In the genomic region with DNA sequence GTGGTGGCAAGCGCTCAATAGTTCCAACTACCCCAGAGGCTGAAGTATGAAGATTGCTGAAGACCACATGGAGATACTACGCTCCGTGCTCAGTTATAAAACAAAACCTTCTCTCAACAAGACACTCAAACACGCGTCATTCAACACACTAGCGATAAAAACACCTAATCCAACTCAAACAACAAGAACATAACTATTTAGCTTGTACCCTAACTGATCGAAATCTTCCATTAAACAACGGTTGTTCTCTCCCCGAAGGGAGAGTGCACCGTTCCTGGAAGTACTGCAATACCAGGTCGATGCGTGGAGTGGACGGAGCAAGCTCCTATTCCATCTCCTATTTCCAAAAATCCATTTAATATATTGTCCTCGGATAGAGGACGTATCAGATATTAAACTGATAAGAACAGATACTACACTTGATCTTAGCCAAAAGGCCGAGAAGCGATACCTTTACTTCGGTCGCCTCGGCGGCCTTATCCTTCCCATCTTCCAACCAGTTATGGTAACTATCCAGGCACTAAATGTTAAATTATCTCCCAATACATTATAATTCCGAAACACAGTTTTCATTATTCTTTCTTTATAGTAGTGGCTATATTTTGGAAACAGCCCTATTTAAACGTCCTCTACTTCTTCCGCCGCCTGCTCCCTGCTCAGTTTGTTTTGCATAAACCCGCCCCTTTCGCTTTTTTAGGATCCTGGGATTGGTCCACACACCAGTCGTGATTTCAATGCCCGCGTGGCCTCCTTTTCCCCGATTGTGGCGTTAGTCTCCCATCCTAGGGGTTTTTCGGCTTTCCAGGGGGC, we compare ENCODE assay signal across 8 cellular contexts. TPM values are rescaled to one million over a fixed set of nuclear protein-coding genes. Genes with fewer than 3 reads are reported as not detected.
DNase-seq lines count a peak whose midpoint lies in the region; ATAC-seq and TF ChIP-seq lines count a peak whose summit lies in the region.

No MANE protein-coding gene starts in this region.

- peaks cover 0 to 10% of the 10 kb centered on the region in 2 donors for H3K36me3 ChIP-seq in duodenal mucosa (ENCODE audit: control insufficient read depth in 1 of 2, insufficient read depth in 2 of 2, low read length in 2 of 2)
- H3K36me3 ChIP-seq in liver (ENCODE audit: control insufficient read depth in 4 of 4, insufficient read depth in 3 of 4, low read depth in 1 of 4, low read length in 3 of 4): no peaks in the 10 kb centered on the region

- H3K9me3 ChIP-seq in duodenal mucosa (ENCODE audit: control insufficient read depth in 1 of 2, low read length in 2 of 2): no peaks in the 10 kb centered on the region
- H3K9me3 ChIP-seq in liver (ENCODE audit: control insufficient read depth in 4 of 4, low read length in 3 of 4): no peaks in the 10 kb centered on the region

- CTCF ChIA-PET in activated CD4-positive, alpha-beta T cell treated with anti-CD3 and anti-CD28 coated beads, Interleukin-2, amount 10 ng/mL, durations not matched to agents 7 days and 5 days (lab: Charles Lee): interaction anchor here (0.7 to 2.7 kb wide), 9 partner anchors 10 to 63 kb away, joined by 3 to 18 read pairs (median 4); a partner anchor contains a TSS

- H3K27ac ChIP-seq in C4-2B (peak overlapping the region; percentile 93), duodenal mucosa (ENCODE audit: low read depth, low read length) (peak overlapping the region; percentile 94), liver (ENCODE audit: low read depth in 1 of 2, low read length in 2 of 2) (peak overlapping the region; percentile 99)

- H3K4me1 ChIP-seq in duodenal mucosa (ENCODE audit: control insufficient read depth in 1 of 2, insufficient read depth in 2 of 2, low read length in 2 of 2): peaks cover 13 to 23% of the 10 kb centered on the region in 2 donors
- peaks cover 0 to 27% (median 20%) of the 10 kb centered on the region in 4 donors for H3K4me1 ChIP-seq in liver (ENCODE audit: control insufficient read depth in 4 of 4, insufficient read depth in 4 of 4, low read length in 3 of 4)

- TF ChIP-seq RAD21 in liver (IDR thresholded peaks at IDR 0.05): peak; percentile 33 to 39

- POLR2A ChIA-PET in activated CD4-positive, alpha-beta T cell treated with anti-CD3 and anti-CD28 coated beads, Interleukin-2, amount 10 ng/mL, durations not matched to agents 7 days and 5 days (lab: Charles Lee): interaction anchor here (0.6 to 3.0 kb wide), 28 partner anchors 9 to 1403 kb away, joined by 3 to 58 read pairs (median 5); a partner anchor contains a TSS

- no peaks in the 10 kb centered on the region for H3K9me3 Mint-ChIP-seq in activated CD4-positive, alpha-beta T cell treated with anti-CD3 and anti-CD28 coated beads, Interleukin-2, amount 10 ng/mL, durations not matched to agents 7 days and 5 days

- H3K4me3 ChIP-seq in duodenal mucosa (ENCODE audit: low read depth in 1 of 2, low read length in 2 of 2) (peak overlapping the region; percentile 97 to 99), liver (ENCODE audit: low read depth in 1 of 3, low read length in 3 of 3) (peak overlapping the region; percentile 59 to 72 (median 71))

- H3K9ac ChIP-seq in duodenal mucosa (ENCODE audit: low read depth in 1 of 2, low read length in 2 of 2) (peak overlapping the region; percentile 89 to 93), liver (ENCODE audit: low read depth in 1 of 2, low read length in 2 of 2) (peak overlapping the region; percentile 94 to 96)

- H3K4me3 Mint-ChIP-seq in activated CD4-positive, alpha-beta T cell treated with anti-CD3 and anti-CD28 coated beads, Interleukin-2, amount 10 ng/mL, durations not matched to agents 7 days and 5 days: no peak overlapping the region

- H3K27me3 ChIP-seq in duodenal mucosa (ENCODE audit: control insufficient read depth in 1 of 2, insufficient read depth in 2 of 2, low read length in 2 of 2) (no peaks in the 10 kb centered on the region), liver (ENCODE audit: control insufficient read depth in 4 of 4, insufficient read depth in 4 of 4, low read length in 3 of 4) (no peaks in the 10 kb centered on the region)

- no peak for TF ChIP-seq CTCF in C4-2B (conservative IDR thresholded peaks at IDR 0.05)
- peak; percentile 2 for TF ChIP-seq CTCF in liver (IDR thresholded peaks at IDR 0.05; ENCODE audit: low read depth, low read length, missing input control)

- H3K27me3 Mint-ChIP-seq in activated CD4-positive, alpha-beta T cell treated with anti-CD3 and anti-CD28 coated beads, Interleukin-2, amount 10 ng/mL, durations not matched to agents 7 days and 5 days: no peaks in the 10 kb centered on the region

- no peak overlapping the region for H3K27ac Mint-ChIP-seq in activated CD4-positive, alpha-beta T cell treated with anti-CD3 and anti-CD28 coated beads, Interleukin-2, amount 10 ng/mL, durations not matched to agents 7 days and 5 days

- H3K36me3 Mint-ChIP-seq in activated CD4-positive, alpha-beta T cell treated with anti-CD3 and anti-CD28 coated beads, Interleukin-2, amount 10 ng/mL, durations not matched to agents 7 days and 5 days (ENCODE audit: low read depth): peaks cover 10% of the 10 kb centered on the region

- H3K4me1 Mint-ChIP-seq in activated CD4-positive, alpha-beta T cell treated with anti-CD3 and anti-CD28 coated beads, Interleukin-2, amount 10 ng/mL, durations not matched to agents 7 days and 5 days: peaks cover 16% of the 10 kb centered on the region

- WGBS in liver: under 1% methylated on average over 33 of the region's 33 CpGs

- ATAC-seq in GM19324 (IDR thresholded peaks at IDR 0.05; ENCODE audit: low FRiP score, unreplicated experiment) (peak; percentile 44), HG03457 (IDR thresholded peaks at IDR 0.05; ENCODE audit: unreplicated experiment) (peak; percentile 49)

- DNase-seq in NCI-H524 treated with DMSO at 0.1 percent for 48 hours (lab: John Stamatoyannopoulos, UW): peak; percentile 99
- DNase-seq in activated CD4-positive, alpha-beta T cell treated with anti-CD3 and anti-CD28 coated beads, Interleukin-2, amount 10 ng/mL, durations not matched to agents 7 days and 5 days: peak; percentile 93
- peak; percentile 61 to 85 for DNase-seq in stimulated activated CD4-positive, alpha-beta T cell treated with anti-CD3 and anti-CD28 coated beads, Interleukin-4, amount 100 ng/mL, for 4 hours

TF ChIP-seq in liver, 16 proteins besides CTCF, POLR2A, EP300 and RAD21 (continues in another document):
- TF ChIP-seq, protein P1, sequence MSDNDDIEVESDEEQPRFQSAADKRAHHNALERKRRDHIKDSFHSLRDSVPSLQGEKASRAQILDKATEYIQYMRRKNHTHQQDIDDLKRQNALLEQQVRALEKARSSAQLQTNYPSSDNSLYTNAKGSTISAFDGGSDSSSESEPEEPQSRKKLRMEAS (IDR thresholded peaks at IDR 0.05): peak; percentile 77
- TF ChIP-seq NR2F2 (IDR thresholded peaks at IDR 0.05): peak; percentile 84
- peak; percentile 59 to 72 for TF ChIP-seq EGR1 (IDR thresholded peaks at IDR 0.05; ENCODE audit: low read depth in 2 of 2)
- TF ChIP-seq, protein P2, sequence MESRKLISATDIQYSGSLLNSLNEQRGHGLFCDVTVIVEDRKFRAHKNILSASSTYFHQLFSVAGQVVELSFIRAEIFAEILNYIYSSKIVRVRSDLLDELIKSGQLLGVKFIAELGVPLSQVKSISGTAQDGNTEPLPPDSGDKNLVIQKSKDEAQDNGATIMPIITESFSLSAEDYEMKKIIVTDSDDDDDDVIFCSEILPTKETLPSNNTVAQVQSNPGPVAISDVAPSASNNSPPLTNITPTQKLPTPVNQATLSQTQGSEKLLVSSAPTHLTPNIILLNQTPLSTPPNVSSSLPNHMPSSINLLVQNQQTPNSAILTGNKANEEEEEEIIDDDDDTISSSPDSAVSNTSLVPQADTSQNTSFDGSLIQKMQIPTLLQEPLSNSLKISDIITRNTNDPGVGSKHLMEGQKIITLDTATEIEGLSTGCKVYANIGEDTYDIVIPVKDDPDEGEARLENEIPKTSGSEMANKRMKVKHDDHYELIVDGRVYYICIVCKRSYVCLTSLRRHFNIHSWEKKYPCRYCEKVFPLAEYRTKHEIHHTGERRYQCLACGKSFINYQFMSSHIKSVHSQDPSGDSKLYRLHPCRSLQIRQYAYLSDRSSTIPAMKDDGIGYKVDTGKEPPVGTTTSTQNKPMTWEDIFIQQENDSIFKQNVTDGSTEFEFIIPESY (IDR thresholded peaks at IDR 0.05): peak; percentile 96
- TF ChIP-seq FOXA1 (IDR thresholded peaks at IDR 0.05): peak; percentile 62
- peak; percentile 69 to 74 for TF ChIP-seq JUND (IDR thresholded peaks at IDR 0.05)
- TF ChIP-seq YY1 (IDR thresholded peaks at IDR 0.05): peak; percentile 96
- TF ChIP-seq HNF4G (IDR thresholded peaks at IDR 0.05): peak; percentile 39
- TF ChIP-seq, protein P3, sequence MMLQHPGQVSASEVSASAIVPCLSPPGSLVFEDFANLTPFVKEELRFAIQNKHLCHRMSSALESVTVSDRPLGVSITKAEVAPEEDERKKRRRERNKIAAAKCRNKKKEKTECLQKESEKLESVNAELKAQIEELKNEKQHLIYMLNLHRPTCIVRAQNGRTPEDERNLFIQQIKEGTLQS (IDR thresholded peaks at IDR 0.05): peak; percentile 87
- TF ChIP-seq FOXA2 (IDR thresholded peaks at IDR 0.05): no peak
- peak; percentile 97 for TF ChIP-seq SP1 (IDR thresholded peaks at IDR 0.05)
- TF ChIP-seq GABPA (IDR thresholded peaks at IDR 0.05 in 1 of 2, conservative IDR thresholded peaks at IDR 0.05 in 1 of 2): peak; percentile 35 to 73

RNA-seq across cellular contexts. Expression of a gene that starts 2.2 kb away (rescaled TPM):
- 10 to 100 TPM; 53.8 to 60.4 TPM for total RNA-seq in activated CD4-positive, alpha-beta T cell treated with anti-CD3 and anti-CD28 coated beads, Interleukin-2, amount 10 ng/mL, durations not matched to agents 7 days and 5 days
- total RNA-seq in liver: 10 to 100 TPM; 17.1 to 21.5 TPM
- polyA plus RNA-seq in liver: 10 to 100 TPM; 19.6 to 22.5 TPM

RNA-seq across cellular contexts. Expression of a gene that starts 8.9 kb away (rescaled TPM):
- total RNA-seq in activated CD4-positive, alpha-beta T cell treated with anti-CD3 and anti-CD28 coated beads, Interleukin-2, amount 10 ng/mL, durations not matched to agents 7 days and 5 days: under 1 TPM in 1 of 2 experiments, not detected in 1; 0.48 TPM
- not detected for total RNA-seq in liver
- polyA plus RNA-seq in liver: 1 to 10 TPM in 1 of 2 donors, not detected in 1; 1.6 TPM

RNA-seq across cellular contexts. Expression of a gene that starts 9.7 kb away (rescaled TPM):
- total RNA-seq in activated CD4-positive, alpha-beta T cell treated with anti-CD3 and anti-CD28 coated beads, Interleukin-2, amount 10 ng/mL, durations not matched to agents 7 days and 5 days: 10 to 100 TPM; 34.1 to 41.0 TPM
- total RNA-seq in liver: 10 to 100 TPM; 22.4 to 34.1 TPM
- polyA plus RNA-seq in liver: 10 to 100 TPM; 13.6 to 29.8 TPM

RNA-seq across cellular contexts. Expression of a gene that starts 36.3 kb away (rescaled TPM):
- total RNA-seq in activated CD4-positive, alpha-beta T cell treated with anti-CD3 and anti-CD28 coated beads, Interleukin-2, amount 10 ng/mL, durations not matched to agents 7 days and 5 days: 100 to 1,000 TPM; 110 to 121 TPM
- total RNA-seq in liver: 10 to 100 TPM; 17.3 to 38.3 TPM
- 10 to 100 TPM; 30.3 to 35.1 TPM for polyA plus RNA-seq in liver

RNA-seq across cellular contexts. Expression of a gene that starts 39.1 kb away (rescaled TPM):
- 100 to 1,000 TPM; 153 to 157 TPM for total RNA-seq in activated CD4-positive, alpha-beta T cell treated with anti-CD3 and anti-CD28 coated beads, Interleukin-2, amount 10 ng/mL, durations not matched to agents 7 days and 5 days
- 10 to 100 TPM; 48.1 to 59.5 TPM for total RNA-seq in liver
- 10 to 100 TPM; 34.3 to 53.9 TPM for polyA plus RNA-seq in liver

Comparison
In these comparisons a context has a peak if more than half of its experiments do, and no peak if none do; other contexts are left out.
1. Peak in every context shown above with its lines: DNase-seq, ATAC-seq, H3K4me3 ChIP-seq and H3K27ac ChIP-seq.